ENCODE assay signal across 1 cellular context in the genomic region with DNA sequence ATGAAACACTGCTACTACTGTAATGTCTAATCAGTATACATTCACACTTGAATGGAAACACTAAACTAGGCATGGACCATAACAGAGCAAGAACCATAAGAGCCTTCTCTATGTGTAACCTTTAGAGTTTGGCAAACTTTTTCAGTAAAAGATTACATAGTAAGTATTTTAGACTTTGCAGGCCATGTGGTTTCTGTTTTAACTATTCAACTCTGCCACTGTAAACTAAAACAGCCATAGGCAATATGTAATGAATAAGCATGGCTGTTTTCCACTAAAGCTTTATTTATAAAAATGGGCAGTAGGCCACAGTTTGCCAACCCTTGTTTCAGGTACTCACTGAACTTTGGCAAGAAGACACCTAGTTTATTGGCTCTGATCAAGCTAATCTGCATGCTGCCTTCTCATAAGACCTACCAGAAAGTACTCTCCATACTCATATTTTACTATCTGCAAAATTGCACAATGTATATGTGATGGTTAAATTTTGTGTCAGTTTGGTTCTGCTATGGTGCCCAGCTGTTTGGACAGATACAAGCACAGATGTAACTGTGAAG.
TF ChIP-seq lines count a peak whose summit lies in the region.

No MANE protein-coding gene starts in this region.

TF ChIP-seq in IMR-90, 13 proteins besides CTCF, POLR2A, EP300 and RAD21:
- no peak for TF ChIP-seq RFX5 (IDR thresholded peaks at IDR 0.05; ENCODE audit: low read depth, low read length)
- TF ChIP-seq CEBPB (IDR thresholded peaks at IDR 0.05; ENCODE audit: low read depth, low read length) = peak; percentile 62
- TF ChIP-seq MAZ (IDR thresholded peaks at IDR 0.05; ENCODE audit: borderline replicate concordance, low read depth, low read length) = no peak
- TF ChIP-seq, protein P1, sequence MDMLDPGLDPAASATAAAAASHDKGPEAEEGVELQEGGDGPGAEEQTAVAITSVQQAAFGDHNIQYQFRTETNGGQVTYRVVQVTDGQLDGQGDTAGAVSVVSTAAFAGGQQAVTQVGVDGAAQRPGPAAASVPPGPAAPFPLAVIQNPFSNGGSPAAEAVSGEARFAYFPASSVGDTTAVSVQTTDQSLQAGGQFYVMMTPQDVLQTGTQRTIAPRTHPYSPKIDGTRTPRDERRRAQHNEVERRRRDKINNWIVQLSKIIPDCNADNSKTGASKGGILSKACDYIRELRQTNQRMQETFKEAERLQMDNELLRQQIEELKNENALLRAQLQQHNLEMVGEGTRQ (IDR thresholded peaks at IDR 0.05; ENCODE audit: low read depth, low read length) = no peak
- TF ChIP-seq MXI1 (IDR thresholded peaks at IDR 0.05; ENCODE audit: borderline replicate concordance, low read depth, low read length) = no peak
